8 cellular contexts compared by ENCODE assay signal in the genomic region with DNA sequence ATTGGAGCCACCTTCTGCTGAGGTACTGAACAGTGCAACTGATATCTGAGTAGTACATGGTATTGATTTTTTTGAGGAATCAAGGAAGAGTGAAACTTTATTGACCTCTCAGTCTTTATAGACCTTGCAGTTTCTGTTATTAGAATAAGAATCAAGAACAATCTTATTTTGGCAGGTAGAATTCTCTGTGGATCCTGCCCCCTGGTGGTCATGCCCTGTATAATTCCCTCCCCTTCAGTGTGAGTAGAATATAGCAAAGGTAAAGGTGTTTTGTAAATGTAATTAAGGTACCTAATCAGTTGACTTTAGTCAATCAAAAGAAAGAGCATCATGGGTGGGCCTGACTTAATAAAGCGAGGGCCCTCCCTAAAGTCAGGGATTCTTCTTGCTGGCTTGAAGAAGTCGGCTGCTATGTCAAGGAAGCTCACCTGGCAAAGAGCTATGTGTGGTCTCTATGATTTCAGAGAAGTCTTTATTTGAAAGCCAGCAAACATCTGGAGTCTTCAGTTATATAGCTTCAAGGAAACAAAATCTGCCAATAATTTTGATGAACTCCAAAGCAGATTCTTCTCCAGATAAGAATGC.
A peak's percentile ranks its signal among the peaks of the same experiment; 100 is the strongest.
DNase-seq lines count a peak whose midpoint lies in the region; ATAC-seq and TF ChIP-seq lines count a peak whose summit lies in the region.

No MANE protein-coding gene starts in this region.

- no peaks in the 10 kb centered on the region for H3K36me3 ChIP-seq in Caco-2 (ENCODE audit: control insufficient read depth, insufficient read depth, low read length)
- no peaks in the 10 kb centered on the region for H3K36me3 ChIP-seq in Panc1 (ENCODE audit: control insufficient read depth, insufficient read depth, low read length)
- no peaks in the 10 kb centered on the region for H3K36me3 ChIP-seq in suprapubic skin

- H3K27ac Mint-ChIP-seq in Caco-2 (ENCODE audit: unreplicated experiment): no peak overlapping the region

- TF ChIP-seq EP300 in suprapubic skin (IDR thresholded peaks at IDR 0.05): no peak

- no peaks in the 10 kb centered on the region for H3K4me1 ChIP-seq in Caco-2
- no peaks in the 10 kb centered on the region for H3K4me1 ChIP-seq in Panc1 (ENCODE audit: control insufficient read depth, insufficient read depth, low read length)
- no peaks in the 10 kb centered on the region for H3K4me1 ChIP-seq in suprapubic skin

- intact Hi-C loops in Caco-2 (cut with micrococcal nuclease; ENCODE audit: unreplicated experiment): loop anchor here (2.0 to 10.0 kb wide), 4 partner anchors 73 to 605 kb away; no protein-coding TSS in a partner anchor
- intact Hi-C loops in Panc1 (cut with micrococcal nuclease; ENCODE audit: unreplicated experiment): loop anchor here (2.0 to 10.0 kb wide), 3 partner anchors 130 to 603 kb away; no protein-coding TSS in a partner anchor

- TF ChIP-seq POLR2A in suprapubic skin (IDR thresholded peaks at IDR 0.05): no peak

- CTCF ChIA-PET in Caco-2 (lab: Charles Lee): interaction anchor here (1.1 kb wide), 1 partner anchor 137 kb away, joined by 9 read pairs; no protein-coding TSS in a partner anchor
- CTCF ChIA-PET in Panc1 (lab: Charles Lee): interaction anchor here (0.6 to 1.0 kb wide), 4 partner anchors 14 to 137 kb away, joined by 3 to 17 read pairs (median 4); no protein-coding TSS in a partner anchor

- DNase-seq in Caco-2 (peak in 1 of 2 experiments; percentile 43), Panc1 (ENCODE audit: low read depth, low spot score) (peak; percentile 12), fibroblast of pulmonary artery (ENCODE audit: low read depth) (peak; percentile 33), NCI-H2227 (lab: John Stamatoyannopoulos, UW; ENCODE audit: unreplicated experiment) (no peak), suprapubic skin (ENCODE audit: low spot score in 2 of 2) (no peak)
- DNase-seq in stimulated activated CD4-positive, alpha-beta T cell treated with anti-CD3 and anti-CD28 coated beads, Interleukin-2, amount 100 ng/mL, for 48 hours: peak; percentile 33 to 37

- H3K4me3 ChIP-seq in Caco-2 (ENCODE audit: low read depth, low read length) (no peak overlapping the region), Panc1 (ENCODE audit: low read depth in 2 of 2, low read length in 2 of 2) (no peak overlapping the region), fibroblast of pulmonary artery (replicated peaks; ENCODE audit: low read depth, low read length) (no peak overlapping the region), suprapubic skin (no peak overlapping the region)

- H3K27me3 ChIP-seq in Caco-2 (replicated peaks; ENCODE audit: control insufficient read depth, insufficient read depth, low read length) (no peaks in the 10 kb centered on the region), Panc1 (ENCODE audit: control insufficient read depth, insufficient read depth, low read length) (no peaks in the 10 kb centered on the region), suprapubic skin (no peaks in the 10 kb centered on the region)

- BruUV-seq in Caco-2 (replicated peaks; lab: Mats Ljungman, UMichigan) (no TSS peak), Panc1 (replicated peaks; lab: Mats Ljungman, UMichigan) (no TSS peak)

- 91% methylated on average over 2 of the region's 2 CpGs for WGBS in suprapubic skin

- peak; percentile 68 to 82 for TF ChIP-seq CTCF in Caco-2 (IDR thresholded peaks at IDR 0.05; ENCODE audit: insufficient read depth in 1 of 2, low read depth in 1 of 2, low read length in 1 of 2, severe bottlenecking in 1 of 2, unreplicated experiment in 1 of 2)
- peak; percentile 84 for TF ChIP-seq CTCF in Panc1 (IDR thresholded peaks at IDR 0.05)
- TF ChIP-seq CTCF in fibroblast of pulmonary artery (IDR thresholded peaks at IDR 0.05; ENCODE audit: low read length, missing control alignments): peak; percentile 76
- peak in 1 of 2 donors; percentile 23 for TF ChIP-seq CTCF in suprapubic skin (IDR thresholded peaks at IDR 0.05)

- peak; percentile 67 for ATAC-seq in GM21423 (IDR thresholded peaks at IDR 0.05; ENCODE audit: unreplicated experiment)
- no peak for ATAC-seq in Panc1
- ATAC-seq in HG03571 (IDR thresholded peaks at IDR 0.05; ENCODE audit: unreplicated experiment): no peak

- in situ Hi-C loops in Panc1 (cut with HindIII; ENCODE audit: low pct_unique_long_range_greater_than_20kb, low sequenced_read_pairs): no loop called here

- POLR2A ChIA-PET in Caco-2 (lab: Charles Lee) (interaction anchor here (0.6 kb wide), 1 partner anchor 11 kb away, joined by 3 read pairs; no protein-coding TSS in a partner anchor), Panc1 (lab: Charles Lee) (interaction anchor here (0.7 kb wide), 1 partner anchor 1798 kb away, joined by 8 read pairs; no protein-coding TSS in a partner anchor)

- no peaks in the 10 kb centered on the region for H3K4me1 Mint-ChIP-seq in Caco-2 (ENCODE audit: low read depth, unreplicated experiment)

- H3K27ac ChIP-seq in Panc1 (ENCODE audit: low read length) (no peak overlapping the region), suprapubic skin (no peak overlapping the region)

- H3K36me3 Mint-ChIP-seq in Caco-2 (ENCODE audit: insufficient read depth, unreplicated experiment): no peaks in the 10 kb centered on the region

- H3K4me3 Mint-ChIP-seq in Caco-2 (ENCODE audit: unreplicated experiment): no peak overlapping the region

- H3K9me3 ChIP-seq in Caco-2 (no peaks in the 10 kb centered on the region), Panc1 (ENCODE audit: control insufficient read depth, insufficient read depth, low read depth, low read length) (no peaks in the 10 kb centered on the region), suprapubic skin (no peaks in the 10 kb centered on the region)

- peaks cover 9% of the 10 kb centered on the region for H3K9me3 Mint-ChIP-seq in Caco-2 (ENCODE audit: unreplicated experiment)

- peaks cover 8% of the 10 kb centered on the region for H3K27me3 Mint-ChIP-seq in Caco-2 (ENCODE audit: insufficient read depth, unreplicated experiment)

Comparison
In these comparisons a context has a peak if more than half of its experiments do, and no peak if none do; other contexts are left out.
1. DNase-seq: peak in Panc1 (single experiment), fibroblast of pulmonary artery (single experiment) and stimulated activated CD4-positive, alpha-beta T cell treated with anti-CD3 and anti-CD28 coated beads, Interleukin-2, amount 100 ng/mL, for 48 hours (2 of 2); none in NCI-H2227 (single experiment) and suprapubic skin (0 of 2).